Comparison of ENCODE assay signal across 8 cellular contexts in genomic region chr14:81303258-81303935, GRCh38.
DNase-seq lines count a peak whose midpoint lies in the region; ATAC-seq and TF ChIP-seq lines count a peak whose summit lies in the region.

No MANE protein-coding gene starts in this region.

- no peak overlapping the region for H3K4me2 ChIP-seq in neural progenitor cell
- H3K4me2 ChIP-seq in GM23338, result no peak overlapping the region

- no peak for TF ChIP-seq CTCF in neural progenitor cell (IDR thresholded peaks at IDR 0.05)
- TF ChIP-seq CTCF in GM23338 (conservative IDR thresholded peaks at IDR 0.05; ENCODE audit: low read depth in 2 of 2), result no peak

- H3K27me3 Mint-ChIP-seq in activated CD4-positive, alpha-beta T cell treated with anti-CD3 and anti-CD28 coated beads, Interleukin-2, amount 10 ng/mL, durations not matched to agents 24 days and 14 days, result no peaks in the 10 kb centered on the region
- H3K27me3 Mint-ChIP-seq in activated naive CD8-positive, alpha-beta T cell treated with anti-CD3 and anti-CD28 coated beads for 36 hours, result no peaks in the 10 kb centered on the region
- H3K27me3 Mint-ChIP-seq in neural progenitor cell (ENCODE audit: insufficient read depth, low read depth), result no peaks in the 10 kb centered on the region
- no peaks in the 10 kb centered on the region for H3K27me3 Mint-ChIP-seq in GM23338 (ENCODE audit: insufficient read depth, low read depth, poor library complexity)

- H3K36me3 Mint-ChIP-seq in activated CD4-positive, alpha-beta T cell treated with anti-CD3 and anti-CD28 coated beads, Interleukin-2, amount 10 ng/mL, durations not matched to agents 24 days and 14 days (ENCODE audit: low read depth), result no peaks in the 10 kb centered on the region
- no peaks in the 10 kb centered on the region for H3K36me3 Mint-ChIP-seq in activated naive CD8-positive, alpha-beta T cell treated with anti-CD3 and anti-CD28 coated beads for 36 hours
- H3K36me3 Mint-ChIP-seq in neural progenitor cell (peaks cover 3% of the 10 kb centered on the region), GM23338 (ENCODE audit: low read depth) (no peaks in the 10 kb centered on the region)

- H3K9ac ChIP-seq in neural progenitor cell, result no peak overlapping the region

- H3F3A ChIP-seq in neural progenitor cell (ENCODE audit: low read depth) (no peaks in the 10 kb centered on the region), GM23338 (replicated peaks; ENCODE audit: low read depth) (no peaks in the 10 kb centered on the region)

- H3K79me2 ChIP-seq in neural progenitor cell (ENCODE audit: low read depth) (no peaks in the 10 kb centered on the region), GM23338 (replicated peaks; ENCODE audit: insufficient read depth) (no peaks in the 10 kb centered on the region; the same call in 1 of the 2 replicates)

- H3K4me3 Mint-ChIP-seq in activated CD4-positive, alpha-beta T cell treated with anti-CD3 and anti-CD28 coated beads, Interleukin-2, amount 10 ng/mL, durations not matched to agents 24 days and 14 days, result no peak overlapping the region
- H3K4me3 Mint-ChIP-seq in activated naive CD8-positive, alpha-beta T cell treated with anti-CD3 and anti-CD28 coated beads for 36 hours, result no peak overlapping the region
- H3K4me3 Mint-ChIP-seq in neural progenitor cell, result no peak overlapping the region
- no peak overlapping the region for H3K4me3 Mint-ChIP-seq in GM23338

- H3K27ac Mint-ChIP-seq in activated CD4-positive, alpha-beta T cell treated with anti-CD3 and anti-CD28 coated beads, Interleukin-2, amount 10 ng/mL, durations not matched to agents 24 days and 14 days, result no peak overlapping the region
- H3K27ac Mint-ChIP-seq in activated naive CD8-positive, alpha-beta T cell treated with anti-CD3 and anti-CD28 coated beads for 36 hours, result no peak overlapping the region
- H3K27ac Mint-ChIP-seq in neural progenitor cell, result peak overlapping the region; percentile 9
- no peak overlapping the region for H3K27ac Mint-ChIP-seq in GM23338

- H3K4me1 Mint-ChIP-seq in activated CD4-positive, alpha-beta T cell treated with anti-CD3 and anti-CD28 coated beads, Interleukin-2, amount 10 ng/mL, durations not matched to agents 24 days and 14 days, result peaks cover 6% of the 10 kb centered on the region
- peaks cover 5% of the 10 kb centered on the region for H3K4me1 Mint-ChIP-seq in activated naive CD8-positive, alpha-beta T cell treated with anti-CD3 and anti-CD28 coated beads for 36 hours
- H3K4me1 Mint-ChIP-seq in neural progenitor cell (peaks cover 38% of the 10 kb centered on the region), GM23338 (peaks cover 36% of the 10 kb centered on the region)

- H3K27me3 ChIP-seq in neural progenitor cell (no peaks in the 10 kb centered on the region), GM23338 (ENCODE audit: insufficient read depth) (no peaks in the 10 kb centered on the region)

- no peak overlapping the region for H3K27ac ChIP-seq in neural progenitor cell
- no peak overlapping the region for H3K27ac ChIP-seq in GM23338 (ENCODE audit: low read depth)

- H4K20me1 ChIP-seq in neural progenitor cell (ENCODE audit: low read depth), result no peaks in the 10 kb centered on the region
- no peaks in the 10 kb centered on the region for H4K20me1 ChIP-seq in GM23338 (replicated peaks; ENCODE audit: insufficient read depth)

- no peaks in the 10 kb centered on the region for H3K9me3 ChIP-seq in neural progenitor cell (ENCODE audit: low read depth)

- H3K36me3 ChIP-seq in neural progenitor cell (no peaks in the 10 kb centered on the region), GM23338 (ENCODE audit: insufficient read depth) (no peaks in the 10 kb centered on the region)

- no peaks in the 10 kb centered on the region for H3K9me3 Mint-ChIP-seq in activated CD4-positive, alpha-beta T cell treated with anti-CD3 and anti-CD28 coated beads, Interleukin-2, amount 10 ng/mL, durations not matched to agents 24 days and 14 days
- no peaks in the 10 kb centered on the region for H3K9me3 Mint-ChIP-seq in activated naive CD8-positive, alpha-beta T cell treated with anti-CD3 and anti-CD28 coated beads for 36 hours
- H3K9me3 Mint-ChIP-seq in neural progenitor cell (no peaks in the 10 kb centered on the region), GM23338 (no peaks in the 10 kb centered on the region)

- H2AFZ ChIP-seq in neural progenitor cell (replicated peaks) (no peak overlapping the region), GM23338 (no peak overlapping the region)

- H3K9me2 ChIP-seq in GM23338 (ENCODE audit: insufficient read depth), result no peaks in the 10 kb centered on the region

- intact Hi-C loops in activated CD4-positive, alpha-beta T cell treated with anti-CD3 and anti-CD28 coated beads, Interleukin-2, amount 10 ng/mL, durations not matched to agents 24 days and 14 days (cut with micrococcal nuclease), result no loop called here

- ATAC-seq in HG02981 (IDR thresholded peaks at IDR 0.05; ENCODE audit: unreplicated experiment), result peak; percentile 95
- no peak for ATAC-seq in GM23338

- H3K4me3 ChIP-seq in neural progenitor cell, result no peak overlapping the region
- no peak overlapping the region for H3K4me3 ChIP-seq in GM23338

- peaks cover 23% of the 10 kb centered on the region for H3K4me1 ChIP-seq in neural progenitor cell
- peaks cover 24% of the 10 kb centered on the region for H3K4me1 ChIP-seq in GM23338 (ENCODE audit: insufficient read depth)

- DNase-seq in activated CD4-positive, alpha-beta T cell treated with anti-CD3 and anti-CD28 coated beads, Interleukin-2, amount 10 ng/mL, durations not matched to agents 24 days and 14 days, result peak; percentile 66
- DNase-seq in activated CD4-positive, alpha-beta T cell treated with anti-CD3 and anti-CD28 coated beads, Interleukin-2, amount 50 U/mL, for 4 hours, result no peak
- DNase-seq in NCI-H345 (lab: John Stamatoyannopoulos, UW), result peak; percentile 89
- peak; percentile 59 for DNase-seq in activated naive CD8-positive, alpha-beta T cell treated with anti-CD3 and anti-CD28 coated beads for 36 hours
- no peak for DNase-seq in neural progenitor cell (ENCODE audit: low spot score)
- no peak for DNase-seq in SK-N-DZ (ENCODE audit: low spot score)
- DNase-seq in GM23338 (ENCODE audit: low spot score), result no peak

TF ChIP-seq in GM23338, 12 proteins besides CTCF, POLR2A, EP300 and RAD21:
- TF ChIP-seq ZNF331 (CRISPR knock-in tag; IDR thresholded peaks at IDR 0.05; ENCODE audit: low read depth), result no peak
- TF ChIP-seq CREB1 (CRISPR knock-in tag; IDR thresholded peaks at IDR 0.05; ENCODE audit: low read depth), result no peak
- no peak for TF ChIP-seq ZNF114 (CRISPR knock-in tag; IDR thresholded peaks at IDR 0.05)
- TF ChIP-seq STAT1 (IDR thresholded peaks at IDR 0.05; ENCODE audit: unreplicated experiment), result no peak
- no peak for TF ChIP-seq JUNB (IDR thresholded peaks at IDR 0.05; ENCODE audit: unreplicated experiment)
- TF ChIP-seq, protein P1, sequence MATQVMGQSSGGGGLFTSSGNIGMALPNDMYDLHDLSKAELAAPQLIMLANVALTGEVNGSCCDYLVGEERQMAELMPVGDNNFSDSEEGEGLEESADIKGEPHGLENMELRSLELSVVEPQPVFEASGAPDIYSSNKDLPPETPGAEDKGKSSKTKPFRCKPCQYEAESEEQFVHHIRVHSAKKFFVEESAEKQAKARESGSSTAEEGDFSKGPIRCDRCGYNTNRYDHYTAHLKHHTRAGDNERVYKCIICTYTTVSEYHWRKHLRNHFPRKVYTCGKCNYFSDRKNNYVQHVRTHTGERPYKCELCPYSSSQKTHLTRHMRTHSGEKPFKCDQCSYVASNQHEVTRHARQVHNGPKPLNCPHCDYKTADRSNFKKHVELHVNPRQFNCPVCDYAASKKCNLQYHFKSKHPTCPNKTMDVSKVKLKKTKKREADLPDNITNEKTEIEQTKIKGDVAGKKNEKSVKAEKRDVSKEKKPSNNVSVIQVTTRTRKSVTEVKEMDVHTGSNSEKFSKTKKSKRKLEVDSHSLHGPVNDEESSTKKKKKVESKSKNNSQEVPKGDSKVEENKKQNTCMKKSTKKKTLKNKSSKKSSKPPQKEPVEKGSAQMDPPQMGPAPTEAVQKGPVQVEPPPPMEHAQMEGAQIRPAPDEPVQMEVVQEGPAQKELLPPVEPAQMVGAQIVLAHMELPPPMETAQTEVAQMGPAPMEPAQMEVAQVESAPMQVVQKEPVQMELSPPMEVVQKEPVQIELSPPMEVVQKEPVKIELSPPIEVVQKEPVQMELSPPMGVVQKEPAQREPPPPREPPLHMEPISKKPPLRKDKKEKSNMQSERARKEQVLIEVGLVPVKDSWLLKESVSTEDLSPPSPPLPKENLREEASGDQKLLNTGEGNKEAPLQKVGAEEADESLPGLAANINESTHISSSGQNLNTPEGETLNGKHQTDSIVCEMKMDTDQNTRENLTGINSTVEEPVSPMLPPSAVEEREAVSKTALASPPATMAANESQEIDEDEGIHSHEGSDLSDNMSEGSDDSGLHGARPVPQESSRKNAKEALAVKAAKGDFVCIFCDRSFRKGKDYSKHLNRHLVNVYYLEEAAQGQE (IDR thresholded peaks at IDR 0.05; ENCODE audit: unreplicated experiment), result no peak
- TF ChIP-seq EZH2phosphoT487 (IDR thresholded peaks at IDR 0.05; ENCODE audit: unreplicated experiment), result no peak
- TF ChIP-seq ETS1 (IDR thresholded peaks at IDR 0.05), result no peak
- no peak for TF ChIP-seq NANOG (IDR thresholded peaks at IDR 0.05; ENCODE audit: borderline replicate concordance)

Comparison
In these comparisons a context has a peak if more than half of its experiments do, and no peak if none do; other contexts are left out.
1. DNase-seq: peak in activated CD4-positive, alpha-beta T cell treated with anti-CD3 and anti-CD28 coated beads, Interleukin-2, amount 10 ng/mL, durations not matched to agents 24 days and 14 days (single experiment), NCI-H345 (single experiment) and activated naive CD8-positive, alpha-beta T cell treated with anti-CD3 and anti-CD28 coated beads for 36 hours (single experiment); none in activated CD4-positive, alpha-beta T cell treated with anti-CD3 and anti-CD28 coated beads, Interleukin-2, amount 50 U/mL, for 4 hours (0 of 2), neural progenitor cell (single experiment), SK-N-DZ (single experiment) and GM23338 (single experiment).